In the genomic region with DNA sequence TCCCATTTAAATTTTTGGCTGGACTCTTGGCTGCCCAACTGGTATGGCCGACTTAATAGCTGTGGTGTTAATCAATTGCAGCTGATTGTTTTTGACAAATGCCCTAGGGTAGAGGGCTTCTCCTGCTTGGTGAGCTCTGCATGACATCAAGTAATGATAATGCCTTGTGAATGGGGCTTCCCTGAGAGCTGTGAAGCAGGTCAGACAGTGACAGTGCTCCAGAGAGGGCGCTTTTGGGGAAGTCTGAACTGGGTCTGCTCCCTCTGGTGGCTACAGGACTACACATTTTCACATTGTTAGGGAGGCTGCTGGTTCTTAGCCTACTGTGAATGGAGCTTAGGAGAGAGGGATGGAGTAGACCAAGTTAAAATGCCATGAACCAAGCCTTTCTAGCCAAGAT, we compare ENCODE assay signal across 9 cellular contexts.
A peak's percentile ranks its signal among the peaks of the same experiment; 100 is the strongest.
DNase-seq lines count a peak whose midpoint lies in the region; ATAC-seq and TF ChIP-seq lines count a peak whose summit lies in the region.
"Had no signal": no experiment of that assay in that cellular context is flagged by ENCODE, and none has a peak within 500 bp of the region (broad histone marks: within the 10 kb centered on the region; RNA-seq: fewer than 3 reads in every experiment).

No MANE protein-coding gene starts in this region.

- no peaks in the 10 kb centered on the region for H3K36me3 Mint-ChIP-seq in activated naive CD8-positive, alpha-beta T cell treated with anti-CD3 and anti-CD28 coated beads, Interleukin-2, amount 50 U/mL, for 24 hours (ENCODE audit: low read depth)

- H3K4me1 Mint-ChIP-seq in activated naive CD8-positive, alpha-beta T cell treated with anti-CD3 and anti-CD28 coated beads, Interleukin-2, amount 50 U/mL, for 24 hours, result no peaks in the 10 kb centered on the region

- H3K4me3 ChIP-seq in right lobe of liver, result no peak overlapping the region

- intact Hi-C loops in right lobe of liver (cut with DNase I), result no loop called here
- intact Hi-C loops in Right ventricle myocardium inferior (cut with DNase I), result no loop called here

- peak; percentile 51 for DNase-seq in KBM-7
- DNase-seq in activated naive CD8-positive, alpha-beta T cell treated with anti-CD3 and anti-CD28 coated beads, Interleukin-2, amount 50 U/mL, for 24 hours, result peak; percentile 2
- DNase-seq in right lobe of liver, result no peak
- DNase-seq in activated CD8-positive, alpha-beta memory T cell treated with anti-CD3 and anti-CD28 coated beads for 24 hours, result no peak
- DNase-seq in Right ventricle myocardium inferior (ENCODE audit: missing footprints), result no peak
- no peak for DNase-seq in activated CD8-positive, alpha-beta memory T cell treated with anti-CD3 and anti-CD28 coated beads, Interleukin-2, amount 50 U/mL, for 48 hours
- DNase-seq in NCI-H446 (lab: John Stamatoyannopoulos, UW), result no peak

- H3K36me3 ChIP-seq in right lobe of liver, result no peaks in the 10 kb centered on the region

- peak; percentile 37; the same call in 2 of the 3 replicates for TF ChIP-seq CTCF in GM12872 (IDR thresholded peaks at IDR 0.05; ENCODE audit: insufficient read depth, low read depth, low read length)
- peak in 1 of 4 donors; percentile 21 for TF ChIP-seq CTCF in right lobe of liver (IDR thresholded peaks at IDR 0.05)

- H3K9me3 ChIP-seq in right lobe of liver, result peaks cover 0 to 8% (median 0%) of the 10 kb centered on the region in 4 donors

- H3K4me3 Mint-ChIP-seq in activated naive CD8-positive, alpha-beta T cell treated with anti-CD3 and anti-CD28 coated beads, Interleukin-2, amount 50 U/mL, for 24 hours, result no peak overlapping the region

- WGBS in right lobe of liver (ENCODE audit: insufficient coverage, low coverage, low lambda C conversion rate, missing lambda C conversion rate), result 25% methylated on average over 2 of the region's 2 CpGs

- no peak for ATAC-seq in activated naive CD8-positive, alpha-beta T cell treated with anti-CD3 and anti-CD28 coated beads, Interleukin-2, amount 50 U/mL, for 24 hours
- ATAC-seq in right lobe of liver, result peak in 3 of 4 donors; percentile 40 to 57 (median 56)
- no peak for ATAC-seq in Right ventricle myocardium inferior

- no peak overlapping the region for H3K27ac Mint-ChIP-seq in activated naive CD8-positive, alpha-beta T cell treated with anti-CD3 and anti-CD28 coated beads, Interleukin-2, amount 50 U/mL, for 24 hours

- no peak overlapping the region for H3K27ac ChIP-seq in right lobe of liver
- H3K27ac ChIP-seq: epithelial cell of prostate had no signal

- peaks cover 10% of the 10 kb centered on the region for H3K27me3 Mint-ChIP-seq in activated naive CD8-positive, alpha-beta T cell treated with anti-CD3 and anti-CD28 coated beads, Interleukin-2, amount 50 U/mL, for 24 hours

- in situ Hi-C loops in KBM-7 (cut with MboI; ENCODE audit: low pct_unique_long_range_greater_than_20kb, low sequenced_read_pairs), result no loop called here

- H3K9me3 Mint-ChIP-seq in activated naive CD8-positive, alpha-beta T cell treated with anti-CD3 and anti-CD28 coated beads, Interleukin-2, amount 50 U/mL, for 24 hours, result peaks cover 21% of the 10 kb centered on the region

- H3K27me3 ChIP-seq in right lobe of liver, result no peaks in the 10 kb centered on the region

- H3K4me1 ChIP-seq in right lobe of liver, result no peaks in the 10 kb centered on the region

- no peak for TF ChIP-seq POLR2A in right lobe of liver (IDR thresholded peaks at IDR 0.05)

Comparison
In these comparisons a context has a peak if more than half of its experiments do, and no peak if none do; other contexts are left out.
1. DNase-seq: peak in KBM-7 (single experiment) and activated naive CD8-positive, alpha-beta T cell treated with anti-CD3 and anti-CD28 coated beads, Interleukin-2, amount 50 U/mL, for 24 hours (single experiment); none in right lobe of liver (0 of 3), activated CD8-positive, alpha-beta memory T cell treated with anti-CD3 and anti-CD28 coated beads for 24 hours (single experiment), Right ventricle myocardium inferior (single experiment), activated CD8-positive, alpha-beta memory T cell treated with anti-CD3 and anti-CD28 coated beads, Interleukin-2, amount 50 U/mL, for 48 hours (single experiment) and NCI-H446 (0 of 2).
2. ATAC-seq: peak in right lobe of liver (3 of 4); none in activated naive CD8-positive, alpha-beta T cell treated with anti-CD3 and anti-CD28 coated beads, Interleukin-2, amount 50 U/mL, for 24 hours (single experiment) and Right ventricle myocardium inferior (single experiment).